ENCODE assay signal across 17 cellular contexts in genomic region chr7:82373890-82374289, GRCh38.
A peak's percentile ranks its signal among the peaks of the same experiment; 100 is the strongest.
DNase-seq lines count a peak whose midpoint lies in the region; ATAC-seq and TF ChIP-seq lines count a peak whose summit lies in the region.
"Had no signal": no experiment of that assay in that cellular context is flagged by ENCODE, and none has a peak within 500 bp of the region (broad histone marks: within the 10 kb centered on the region; RNA-seq: fewer than 3 reads in every experiment).

No MANE protein-coding gene starts in this region.

- no peaks in the 10 kb centered on the region for H3K79me2 ChIP-seq in GM23338 (replicated peaks; ENCODE audit: insufficient read depth)

- no peaks in the 10 kb centered on the region for H3K9me3 ChIP-seq in heart left ventricle
- H3K9me3 ChIP-seq: A549; BLaER1 treated with 17β-estradiol and CSF1 and Interleukin-3, amounts not matched to agents 10 nM and 100 nM had no signal

- no peak overlapping the region for H3K27ac ChIP-seq in heart left ventricle
- H3K27ac ChIP-seq in VCaP, result peak overlapping the region; percentile 75
- H3K27ac ChIP-seq in GM23338 (ENCODE audit: low read depth), result no peak overlapping the region
- H3K27ac ChIP-seq: A549; BLaER1 treated with 17β-estradiol and CSF1 and Interleukin-3, amounts not matched to agents 10 nM and 100 nM; HL-60 had no signal

- ATAC-seq in heart left ventricle (peak; percentile 66 to 73 (median 70)), HG03442 (IDR thresholded peaks at IDR 0.05; ENCODE audit: unreplicated experiment) (no peak), GM23338 (no peak)
- ATAC-seq: A549 had no signal

- no peak for TF ChIP-seq POLR2A in heart left ventricle (IDR thresholded peaks at IDR 0.05)

- H3K4me3 Mint-ChIP-seq in glutamatergic neuron (ENCODE audit: unreplicated experiment) (peak overlapping the region; percentile 79), GM23338 (no peak overlapping the region)
- H3K4me3 Mint-ChIP-seq: CD8-positive, alpha-beta memory T cell had no signal

- DNase-seq in heart left ventricle, result no peak
- DNase-seq in cardiac septum (ENCODE audit: low spot score), result no peak
- DNase-seq in glutamatergic neuron, result no peak
- DNase-seq in GM23338 (ENCODE audit: low spot score), result no peak
- DNase-seq in effector CD8-positive, alpha-beta T cell (lab: John Stamatoyannopoulos, UW), result no peak
- DNase-seq: CD8-positive, alpha-beta memory T cell; EL; MV-4-11; NCI-H2029 treated with DMSO at 0.1 percent for 48 hours; NCI-H510A treated with DMSO at 0.1 percent for 48 hours; NK-92 treated with Interleukin-12 subunit alpha and Interleukin-12 subunit beta, amount 100 ng/mL, for 24 hours; SIG-M5 had no signal

- H3K27me3 Mint-ChIP-seq in glutamatergic neuron (ENCODE audit: unreplicated experiment) (peaks cover 5% of the 10 kb centered on the region), GM23338 (ENCODE audit: insufficient read depth, low read depth, poor library complexity) (no peaks in the 10 kb centered on the region)
- H3K27me3 Mint-ChIP-seq: CD8-positive, alpha-beta memory T cell had no signal

- peaks cover 57% of the 10 kb centered on the region for H3K4me1 Mint-ChIP-seq in glutamatergic neuron (ENCODE audit: low read depth, unreplicated experiment)
- H3K4me1 Mint-ChIP-seq in GM23338, result peaks cover 17% of the 10 kb centered on the region
- H3K4me1 Mint-ChIP-seq: CD8-positive, alpha-beta memory T cell had no signal

- 38 to 48% (median 47%) methylated on average over 3 of the region's 3 CpGs for WGBS in heart left ventricle, 4 donors

- H3F3A ChIP-seq in GM23338 (replicated peaks; ENCODE audit: low read depth), result no peaks in the 10 kb centered on the region

- H3K4me1 ChIP-seq in heart left ventricle, result peaks cover 0 to 34% (median 9%) of the 10 kb centered on the region in 12 donors
- peaks cover 6% of the 10 kb centered on the region for H3K4me1 ChIP-seq in GM23338 (ENCODE audit: insufficient read depth)
- H3K4me1 ChIP-seq: BLaER1 treated with 17β-estradiol and CSF1 and Interleukin-3, amounts not matched to agents 10 nM and 100 nM had no signal

- H2AFZ ChIP-seq in GM23338, result no peak overlapping the region

- peak overlapping the region; percentile 90 for H3K27ac Mint-ChIP-seq in glutamatergic neuron (ENCODE audit: unreplicated experiment)
- no peak overlapping the region for H3K27ac Mint-ChIP-seq in GM23338
- H3K27ac Mint-ChIP-seq: CD8-positive, alpha-beta memory T cell had no signal

- intact Hi-C loops in heart left ventricle (cut with DNase I) (no loop called here), cardiac septum (cut with DNase I) (no loop called here)

- peaks cover 21% of the 10 kb centered on the region for H3K9me3 Mint-ChIP-seq in glutamatergic neuron (ENCODE audit: unreplicated experiment)
- no peaks in the 10 kb centered on the region for H3K9me3 Mint-ChIP-seq in GM23338

- no peaks in the 10 kb centered on the region for H3K36me3 Mint-ChIP-seq in glutamatergic neuron (ENCODE audit: unreplicated experiment)
- H3K36me3 Mint-ChIP-seq in GM23338 (ENCODE audit: low read depth), result no peaks in the 10 kb centered on the region
- H3K36me3 Mint-ChIP-seq: CD8-positive, alpha-beta memory T cell had no signal

- H3K27me3 ChIP-seq in heart left ventricle (no peaks in the 10 kb centered on the region), GM23338 (ENCODE audit: insufficient read depth) (no peaks in the 10 kb centered on the region)
- H3K27me3 ChIP-seq: BLaER1 treated with 17β-estradiol and CSF1 and Interleukin-3, amounts not matched to agents 10 nM and 100 nM had no signal

- no peaks in the 10 kb centered on the region for H4K20me1 ChIP-seq in GM23338 (replicated peaks; ENCODE audit: insufficient read depth)
- H4K20me1 ChIP-seq: BLaER1 treated with 17β-estradiol and CSF1 and Interleukin-3, amounts not matched to agents 10 nM and 100 nM had no signal

- H3K36me3 ChIP-seq in heart left ventricle (no peaks in the 10 kb centered on the region), GM23338 (ENCODE audit: insufficient read depth) (no peaks in the 10 kb centered on the region)
- H3K36me3 ChIP-seq: BLaER1 treated with 17β-estradiol and CSF1 and Interleukin-3, amounts not matched to agents 10 nM and 100 nM had no signal

- H3K4me3 ChIP-seq in heart left ventricle (no peak overlapping the region), GM23338 (no peak overlapping the region)
- H3K4me3 ChIP-seq: A549; BLaER1 treated with 17β-estradiol and CSF1 and Interleukin-3, amounts not matched to agents 10 nM and 100 nM had no signal

- no peak overlapping the region for H3K4me2 ChIP-seq in GM23338
- H3K4me2 ChIP-seq: A549; BLaER1 treated with 17β-estradiol and CSF1 and Interleukin-3, amounts not matched to agents 10 nM and 100 nM had no signal

- H3K9me2 ChIP-seq in GM23338 (ENCODE audit: insufficient read depth), result no peaks in the 10 kb centered on the region

- TF ChIP-seq CTCF in heart left ventricle (IDR thresholded peaks at IDR 0.05) (no peak), VCaP (conservative IDR thresholded peaks at IDR 0.05) (no peak), glutamatergic neuron (IDR thresholded peaks at IDR 0.05; ENCODE audit: partially characterized antibody, unreplicated experiment) (no peak), GM23338 (conservative IDR thresholded peaks at IDR 0.05; ENCODE audit: low read depth in 2 of 2) (no peak)

TF ChIP-seq in GM23338, 12 proteins besides CTCF, POLR2A, EP300 and RAD21 (continues in another document):
- TF ChIP-seq ETS1 (IDR thresholded peaks at IDR 0.05), result no peak
- no peak for TF ChIP-seq ZNF114 (CRISPR knock-in tag; IDR thresholded peaks at IDR 0.05)
- TF ChIP-seq, protein P1, sequence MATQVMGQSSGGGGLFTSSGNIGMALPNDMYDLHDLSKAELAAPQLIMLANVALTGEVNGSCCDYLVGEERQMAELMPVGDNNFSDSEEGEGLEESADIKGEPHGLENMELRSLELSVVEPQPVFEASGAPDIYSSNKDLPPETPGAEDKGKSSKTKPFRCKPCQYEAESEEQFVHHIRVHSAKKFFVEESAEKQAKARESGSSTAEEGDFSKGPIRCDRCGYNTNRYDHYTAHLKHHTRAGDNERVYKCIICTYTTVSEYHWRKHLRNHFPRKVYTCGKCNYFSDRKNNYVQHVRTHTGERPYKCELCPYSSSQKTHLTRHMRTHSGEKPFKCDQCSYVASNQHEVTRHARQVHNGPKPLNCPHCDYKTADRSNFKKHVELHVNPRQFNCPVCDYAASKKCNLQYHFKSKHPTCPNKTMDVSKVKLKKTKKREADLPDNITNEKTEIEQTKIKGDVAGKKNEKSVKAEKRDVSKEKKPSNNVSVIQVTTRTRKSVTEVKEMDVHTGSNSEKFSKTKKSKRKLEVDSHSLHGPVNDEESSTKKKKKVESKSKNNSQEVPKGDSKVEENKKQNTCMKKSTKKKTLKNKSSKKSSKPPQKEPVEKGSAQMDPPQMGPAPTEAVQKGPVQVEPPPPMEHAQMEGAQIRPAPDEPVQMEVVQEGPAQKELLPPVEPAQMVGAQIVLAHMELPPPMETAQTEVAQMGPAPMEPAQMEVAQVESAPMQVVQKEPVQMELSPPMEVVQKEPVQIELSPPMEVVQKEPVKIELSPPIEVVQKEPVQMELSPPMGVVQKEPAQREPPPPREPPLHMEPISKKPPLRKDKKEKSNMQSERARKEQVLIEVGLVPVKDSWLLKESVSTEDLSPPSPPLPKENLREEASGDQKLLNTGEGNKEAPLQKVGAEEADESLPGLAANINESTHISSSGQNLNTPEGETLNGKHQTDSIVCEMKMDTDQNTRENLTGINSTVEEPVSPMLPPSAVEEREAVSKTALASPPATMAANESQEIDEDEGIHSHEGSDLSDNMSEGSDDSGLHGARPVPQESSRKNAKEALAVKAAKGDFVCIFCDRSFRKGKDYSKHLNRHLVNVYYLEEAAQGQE (IDR thresholded peaks at IDR 0.05; ENCODE audit: unreplicated experiment), result no peak
- no peak for TF ChIP-seq POLR2AphosphoS5 (IDR thresholded peaks at IDR 0.05; ENCODE audit: low read depth)
- TF ChIP-seq STAT1 (IDR thresholded peaks at IDR 0.05; ENCODE audit: unreplicated experiment), result no peak

Comparison
In these comparisons a context has a peak if more than half of its experiments do, and no peak if none do; other contexts are left out.
1. ATAC-seq: peak in heart left ventricle (4 of 4); none in HG03442 (single experiment) and GM23338 (single experiment).